Comparison of ENCODE assay signal across 24 cellular contexts in the genomic region with DNA sequence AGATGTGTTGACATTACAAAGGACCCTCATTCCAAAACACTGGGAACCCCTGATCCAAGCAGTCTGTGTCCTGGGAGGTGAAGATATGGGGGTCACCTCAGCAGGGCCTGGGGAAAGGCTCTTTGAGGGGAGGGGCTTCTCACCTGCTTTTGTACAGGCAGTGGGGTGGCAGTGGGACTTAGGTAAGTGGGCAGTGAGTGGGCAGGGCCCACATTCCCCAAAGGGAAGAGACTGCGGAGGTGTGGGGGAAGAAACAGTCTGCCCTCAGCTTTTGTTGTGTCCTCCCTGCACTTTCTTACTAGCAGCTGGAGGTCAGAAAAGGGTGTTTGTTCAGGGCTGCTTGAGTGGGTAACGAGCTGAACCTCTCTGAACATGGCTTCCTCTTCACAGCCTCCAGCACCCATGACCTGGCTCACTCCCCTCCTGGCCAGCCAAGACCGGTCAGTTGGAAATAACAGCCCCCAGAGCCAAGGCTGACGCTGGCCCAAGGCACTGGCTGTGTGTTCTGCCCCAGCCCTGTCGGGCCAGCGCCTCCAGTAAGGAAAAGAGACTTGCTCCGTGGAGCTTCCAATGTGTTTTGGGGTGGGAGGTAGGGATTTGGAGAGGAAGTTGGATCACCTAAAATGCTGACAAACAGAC.
DNase-seq lines count a peak whose midpoint lies in the region; ATAC-seq, FAIRE-seq and TF ChIP-seq lines count a peak whose summit lies in the region.
"Had no signal": no experiment of that assay in that cellular context is flagged by ENCODE, and none has a peak within 500 bp of the region (broad histone marks: within the 10 kb centered on the region; RNA-seq: fewer than 3 reads in every experiment).

No MANE protein-coding gene starts in this region.

- POLR2A ChIA-PET in IMR-90 (lab: Charles Lee; ENCODE audit: unreplicated experiment), result interaction anchor here (0.5 kb wide), 1 partner anchor 202 kb away, joined by 8 read pairs; no protein-coding TSS in a partner anchor

- DNase-seq in IMR-90 (no peak), globus pallidus (ENCODE audit: low spot score) (peak; percentile 29), putamen (ENCODE audit: low spot score) (peak; percentile 28), NCI-H146 (lab: John Stamatoyannopoulos, UW) (no peak), NCI-H82 treated with DMSO at 0.1 percent for 48 hours (lab: John Stamatoyannopoulos, UW; ENCODE audit: unreplicated experiment) (no peak), frontal cortex (ENCODE audit: low spot score in 2 of 2) (no peak)
- DNase-seq: BE2C; Calu3; CD8-positive, alpha-beta T cell; DMS53; NCI-H1105; NCI-H1694; NCI-H2107; NCI-H2227 treated with DMSO at 0.1 percent for 48 hours; NCI-H510A treated with DMSO at 0.1 percent for 48 hours; NCI-H774; PC-3 had no signal

- 0 out of 2 replicates have a peak, but pooled peaks cover 3% of the 10 kb centered on the region for H3K36me3 ChIP-seq in BLaER1
- no peaks in the 10 kb centered on the region for H3K36me3 ChIP-seq in IMR-90 (ENCODE audit: control insufficient read depth, insufficient read depth, low read length)
- H3K36me3 ChIP-seq: BE2C, HAP-1 had no signal

- no peak for TF ChIP-seq CTCF in IMR-90 (conservative IDR thresholded peaks at IDR 0.05; ENCODE audit: low read depth, low read length)

- H3K4me2 ChIP-seq in BLaER1 (no peak overlapping the region), IMR-90 (ENCODE audit: low read depth, low read length) (no peak overlapping the region)

- no peak overlapping the region for H3K18ac ChIP-seq in IMR-90 (ENCODE audit: low read depth, low read length)

- H3K79me1 ChIP-seq in IMR-90 (ENCODE audit: low read depth in 1 of 2, low read length in 2 of 2), result no peaks in the 10 kb centered on the region

- no peak overlapping the region for H3K9ac ChIP-seq in BLaER1
- H3K9ac ChIP-seq in IMR-90 (ENCODE audit: low read depth, low read length), result no peak overlapping the region

- no peak overlapping the region for H2AK5ac ChIP-seq in IMR-90 (ENCODE audit: low read depth, low read length)

- no peak overlapping the region for H3K14ac ChIP-seq in IMR-90 (replicated peaks; ENCODE audit: low read depth, low read length)

- no peak overlapping the region for H3K56ac ChIP-seq in IMR-90 (ENCODE audit: extremely low read depth, insufficient read depth, low read length)

- CTCF ChIA-PET in IMR-90 (lab: Yijun Ruan, JAX), result no interaction called here

- 0 out of 3 replicates have a peak overlapping the region, but pooled peaks have one; percentile 7 for H2BK15ac ChIP-seq in IMR-90 (ENCODE audit: low read depth, low read length)

- BruUV-seq in IMR-90 (replicated peaks; lab: Mats Ljungman, UMichigan), result no TSS peak

- no peak overlapping the region for H3K23ac ChIP-seq in IMR-90 (ENCODE audit: low read depth, low read length)

- H3K27me3 ChIP-seq in BLaER1 (no peaks in the 10 kb centered on the region), IMR-90 (ENCODE audit: control insufficient read depth, insufficient read depth, low read length) (no peaks in the 10 kb centered on the region)
- H3K27me3 ChIP-seq: BE2C had no signal

- H4K8ac ChIP-seq in IMR-90 (ENCODE audit: low read depth in 2 of 2, low read length in 2 of 2), result no peak overlapping the region

- dilution Hi-C loops in IMR-90 (cut with HindIII; ENCODE audit: low sequenced_read_pairs, unreplicated experiment), result no loop called here

- peak overlapping the region; percentile 20; the same call in 1 of the 2 replicates for H4K91ac ChIP-seq in IMR-90 (ENCODE audit: insufficient read depth, low read depth, low read length)

- H3K4me1 ChIP-seq in BLaER1, result peaks cover 73% of the 10 kb centered on the region
- H3K4me1 ChIP-seq in IMR-90 (ENCODE audit: control insufficient read depth, insufficient read depth, low read length), result peaks cover 10% of the 10 kb centered on the region
- H3K4me1 ChIP-seq: HAP-1 had no signal

- no peak overlapping the region; the same call in 1 of the 2 replicates for H4K5ac ChIP-seq in IMR-90 (ENCODE audit: low read depth, low read length)

- H3K27ac ChIP-seq in BLaER1 (peak overlapping the region; percentile 49), IMR-90 (ENCODE audit: insufficient read depth, low read length) (no peak overlapping the region)

- H4K20me1 ChIP-seq in BLaER1 (no peaks in the 10 kb centered on the region), IMR-90 (ENCODE audit: insufficient read depth, low read length) (no peaks in the 10 kb centered on the region)

- intact Hi-C loops in IMR-90 (cut with micrococcal nuclease), result no loop called here

- peak overlapping the region; percentile 19 for H3K4ac ChIP-seq in IMR-90 (ENCODE audit: low read depth, low read length)

- H2BK20ac ChIP-seq in IMR-90 (ENCODE audit: low read depth, low read length), result peak overlapping the region; percentile 38

- in situ Hi-C loops in IMR-90 (cut with MboI; ENCODE audit: low sequenced_read_pairs), result no loop called here

- FAIRE-seq in frontal cortex (lab: Jason Lieb, UNC), result no peak
- FAIRE-seq: A204.1, GM12892, GM18507, K562 had no signal

- H3K9me3 ChIP-seq in BLaER1 (peaks cover 36% of the 10 kb centered on the region), IMR-90 (ENCODE audit: control insufficient read depth, insufficient read depth, low read length) (peaks cover 4% of the 10 kb centered on the region; the same call in 1 of the 2 replicates)
- H3K9me3 ChIP-seq: BE2C, HAP-1 had no signal

- no peak overlapping the region for H2BK5ac ChIP-seq in IMR-90 (ENCODE audit: low read depth, low read length, poor library complexity, severe bottlenecking)

- 88% methylated on average over 3 of the region's 7 CpGs; no CpG with 5 or more reads in 1 of the 2 experiments for WGBS in IMR-90 (ENCODE audit: extremely low coverage in 2 of 2, insufficient read length in 1 of 2), 2 experiments

- peaks cover 13% of the 10 kb centered on the region for H3K9me1 ChIP-seq in IMR-90 (ENCODE audit: insufficient read depth, low read length)

- TF ChIP-seq RAD21 in IMR-90 (IDR thresholded peaks at IDR 0.05; ENCODE audit: low read length), result no peak

- H2BK120ac ChIP-seq in IMR-90 (ENCODE audit: low read depth, low read length), result peak overlapping the region; percentile 43

- peak overlapping the region; percentile 15 for H2AFZ ChIP-seq in IMR-90 (replicated peaks; ENCODE audit: low read length, poor library complexity)

- H3K4me3 ChIP-seq in BLaER1, result no peak overlapping the region
- H3K4me3 ChIP-seq in IMR-90 (ENCODE audit: insufficient read depth, low read depth, low read length), result no peak overlapping the region
- H3K4me3 ChIP-seq: HAP-1, K562 had no signal

- TF ChIP-seq POLR2A in IMR-90 (IDR thresholded peaks at IDR 0.05; ENCODE audit: low read depth, low read length), result no peak

- no peak for ATAC-seq in IMR-90 (ENCODE audit: low read depth)
- ATAC-seq in GM19395 (IDR thresholded peaks at IDR 0.05; ENCODE audit: unreplicated experiment), result no peak
- ATAC-seq: CD8-positive, alpha-beta T cell; K562; PC-3 had no signal

- H2AK9ac ChIP-seq in IMR-90 (replicated peaks; ENCODE audit: low read depth, low read length, poor library complexity), result no peak overlapping the region

TF ChIP-seq in IMR-90, 13 proteins besides CTCF, POLR2A, EP300 and RAD21:
- TF ChIP-seq BHLHE40 (IDR thresholded peaks at IDR 0.05; ENCODE audit: low read depth, low read length) (no peak), CEBPB (IDR thresholded peaks at IDR 0.05; ENCODE audit: low read depth, low read length) (no peak), MAZ (IDR thresholded peaks at IDR 0.05; ENCODE audit: borderline replicate concordance, low read depth, low read length) (no peak), RCOR1 (IDR thresholded peaks at IDR 0.05; ENCODE audit: insufficient replicate concordance, low read length) (no peak), SMC3 (IDR thresholded peaks at IDR 0.05; ENCODE audit: low read depth, low read length) (no peak), FOS (IDR thresholded peaks at IDR 0.05; ENCODE audit: low read depth, low read length) (no peak), CHD1 (IDR thresholded peaks at IDR 0.05; ENCODE audit: low read depth, low read length) (no peak), MAFK (IDR thresholded peaks at IDR 0.05; ENCODE audit: low read depth, low read length) (no peak), MXI1 (IDR thresholded peaks at IDR 0.05; ENCODE audit: borderline replicate concordance, low read depth, low read length) (no peak)
- TF ChIP-seq, protein P1, sequence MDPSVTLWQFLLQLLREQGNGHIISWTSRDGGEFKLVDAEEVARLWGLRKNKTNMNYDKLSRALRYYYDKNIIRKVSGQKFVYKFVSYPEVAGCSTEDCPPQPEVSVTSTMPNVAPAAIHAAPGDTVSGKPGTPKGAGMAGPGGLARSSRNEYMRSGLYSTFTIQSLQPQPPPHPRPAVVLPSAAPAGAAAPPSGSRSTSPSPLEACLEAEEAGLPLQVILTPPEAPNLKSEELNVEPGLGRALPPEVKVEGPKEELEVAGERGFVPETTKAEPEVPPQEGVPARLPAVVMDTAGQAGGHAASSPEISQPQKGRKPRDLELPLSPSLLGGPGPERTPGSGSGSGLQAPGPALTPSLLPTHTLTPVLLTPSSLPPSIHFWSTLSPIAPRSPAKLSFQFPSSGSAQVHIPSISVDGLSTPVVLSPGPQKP (IDR thresholded peaks at IDR 0.05; ENCODE audit: borderline replicate concordance, low read depth, low read length), result no peak
- TF ChIP-seq, protein P2, sequence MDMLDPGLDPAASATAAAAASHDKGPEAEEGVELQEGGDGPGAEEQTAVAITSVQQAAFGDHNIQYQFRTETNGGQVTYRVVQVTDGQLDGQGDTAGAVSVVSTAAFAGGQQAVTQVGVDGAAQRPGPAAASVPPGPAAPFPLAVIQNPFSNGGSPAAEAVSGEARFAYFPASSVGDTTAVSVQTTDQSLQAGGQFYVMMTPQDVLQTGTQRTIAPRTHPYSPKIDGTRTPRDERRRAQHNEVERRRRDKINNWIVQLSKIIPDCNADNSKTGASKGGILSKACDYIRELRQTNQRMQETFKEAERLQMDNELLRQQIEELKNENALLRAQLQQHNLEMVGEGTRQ (IDR thresholded peaks at IDR 0.05; ENCODE audit: low read depth, low read length), result no peak

Comparison
In these comparisons a context has a peak if more than half of its experiments do, and no peak if none do; other contexts are left out.
1. DNase-seq: peak in globus pallidus (single experiment) and putamen (single experiment); none in IMR-90 (single experiment), NCI-H146 (single experiment), NCI-H82 treated with DMSO at 0.1 percent for 48 hours (single experiment) and frontal cortex (0 of 2).